8 cellular contexts compared by ENCODE assay signal in genomic region chr1:15994590-15995351, GRCh38. TPM values are rescaled to one million over a fixed set of nuclear protein-coding genes. Genes with fewer than 3 reads are reported as not detected.
DNase-seq lines count a peak whose midpoint lies in the region; ATAC-seq and TF ChIP-seq lines count a peak whose summit lies in the region.

No MANE protein-coding gene starts in this region.

- BruUV-seq in Panc1 (replicated peaks; lab: Mats Ljungman, UMichigan) = no TSS peak

- H3K36me3 ChIP-seq in Panc1 (ENCODE audit: control insufficient read depth, insufficient read depth, low read length) = no peaks in the 10 kb centered on the region
- H3K36me3 ChIP-seq in heart left ventricle = no peaks in the 10 kb centered on the region

- no peak overlapping the region for H3K27ac Mint-ChIP-seq in activated naive CD4-positive, alpha-beta T cell treated with anti-CD3 and anti-CD28 coated beads for 36 hours

- H3K27ac ChIP-seq in Panc1 (ENCODE audit: low read length) (no peak overlapping the region), heart left ventricle (no peak overlapping the region)

- H3K27me3 ChIP-seq in Panc1 (ENCODE audit: control insufficient read depth, insufficient read depth, low read length) (no peaks in the 10 kb centered on the region), heart left ventricle (no peaks in the 10 kb centered on the region)

- in situ Hi-C loops in Panc1 (cut with HindIII; ENCODE audit: low pct_unique_long_range_greater_than_20kb, low sequenced_read_pairs) = no loop called here

- no peaks in the 10 kb centered on the region for H3K36me3 Mint-ChIP-seq in activated naive CD4-positive, alpha-beta T cell treated with anti-CD3 and anti-CD28 coated beads for 36 hours (ENCODE audit: low read depth)

- TF ChIP-seq CTCF in Panc1 (IDR thresholded peaks at IDR 0.05) (peak; percentile 90), heart left ventricle (IDR thresholded peaks at IDR 0.05) (peak; percentile 69 to 92 (median 74))

- no peaks in the 10 kb centered on the region for H3K9me3 Mint-ChIP-seq in activated naive CD4-positive, alpha-beta T cell treated with anti-CD3 and anti-CD28 coated beads for 36 hours

- H3K4me3 ChIP-seq in Panc1 (ENCODE audit: low read depth in 2 of 2, low read length in 2 of 2) (no peak overlapping the region), heart left ventricle (no peak overlapping the region)

- WGBS in heart left ventricle, 4 donors = 53 to 73% (median 59%) methylated on average over 11 of the region's 11 CpGs

- no peak for TF ChIP-seq POLR2A in heart left ventricle (IDR thresholded peaks at IDR 0.05)

- CTCF ChIA-PET in Panc1 (lab: Charles Lee) = interaction anchor here (0.5 to 0.9 kb wide), 4 partner anchors 21 to 228 kb away, joined by 3 to 8 read pairs (median 3); no protein-coding TSS in a partner anchor
- CTCF ChIA-PET in activated naive CD4-positive, alpha-beta T cell treated with anti-CD3 and anti-CD28 coated beads for 36 hours (lab: Charles Lee) = interaction anchor here (0.6 to 3.1 kb wide), 11 partner anchors 9 to 204 kb away, joined by 3 to 10 read pairs (median 4); partner anchors contain the start of gene SRARP

- H3K4me1 ChIP-seq in Panc1 (ENCODE audit: control insufficient read depth, insufficient read depth, low read length) = no peaks in the 10 kb centered on the region
- no peaks in the 10 kb centered on the region for H3K4me1 ChIP-seq in heart left ventricle

- DNase-seq in NCI-H2029 (lab: John Stamatoyannopoulos, UW) (peak; percentile 17), NCI-H2029 treated with DMSO at 0.1 percent for 48 hours (lab: John Stamatoyannopoulos, UW) (no peak), Panc1 (ENCODE audit: low read depth, low spot score) (no peak), heart left ventricle (peak in 4 of 5 donors; percentile 55 to 83 (median 67)), sciatic nerve (ENCODE audit: low spot score) (peak; percentile 82)
- DNase-seq in activated naive CD4-positive, alpha-beta T cell treated with anti-CD3 and anti-CD28 coated beads for 36 hours = peak; percentile 68

- H3K9me3 ChIP-seq in Panc1 (ENCODE audit: control insufficient read depth, insufficient read depth, low read depth, low read length) = no peaks in the 10 kb centered on the region
- no peaks in the 10 kb centered on the region for H3K9me3 ChIP-seq in heart left ventricle

- no peaks in the 10 kb centered on the region for H3K4me1 Mint-ChIP-seq in activated naive CD4-positive, alpha-beta T cell treated with anti-CD3 and anti-CD28 coated beads for 36 hours (ENCODE audit: low read depth)

- POLR2A ChIA-PET in Panc1 (lab: Charles Lee) = no interaction called here

- ATAC-seq in Panc1 = peak; percentile 92
- ATAC-seq in heart left ventricle = peak; percentile 45 to 87 (median 83)
- peak; percentile 88 for ATAC-seq in sciatic nerve
- no peak for ATAC-seq in GM18858 (IDR thresholded peaks at IDR 0.05; ENCODE audit: unreplicated experiment)
- no peak for ATAC-seq in HG02840 (IDR thresholded peaks at IDR 0.05; ENCODE audit: low FRiP score, unreplicated experiment)

- H3K27me3 Mint-ChIP-seq in activated naive CD4-positive, alpha-beta T cell treated with anti-CD3 and anti-CD28 coated beads for 36 hours (ENCODE audit: low read depth) = no peaks in the 10 kb centered on the region

- intact Hi-C loops in Panc1 (cut with micrococcal nuclease; ENCODE audit: unreplicated experiment) (loop anchor here (10.0 kb wide), 1 partner anchor 200 kb away; no protein-coding TSS in a partner anchor), heart left ventricle (cut with DNase I) (loop anchor here (1.0 to 5.0 kb wide), 6 partner anchors 177 to 202 kb away; no protein-coding TSS in a partner anchor), sciatic nerve (cut with DNase I) (loop anchor here (10.0 kb wide), 1 partner anchor 180 kb away; no protein-coding TSS in a partner anchor)
- intact Hi-C loops in activated naive CD4-positive, alpha-beta T cell treated with anti-CD3 and anti-CD28 coated beads for 36 hours (cut with micrococcal nuclease) = loop anchor here (1.0 kb wide), 3 partner anchors 179 to 202 kb away; no protein-coding TSS in a partner anchor

- no peak overlapping the region for H3K4me3 Mint-ChIP-seq in activated naive CD4-positive, alpha-beta T cell treated with anti-CD3 and anti-CD28 coated beads for 36 hours

RNA-seq across cellular contexts. Expression of gene SRARP, which starts 9.3 kb away (rescaled TPM):
- not detected for total RNA-seq in Panc1 (2021; ENCODE audit: unreplicated experiment)
- not detected for polyA plus RNA-seq in Panc1 (2012; ENCODE audit: insufficient read length)
- not detected for total RNA-seq in activated naive CD4-positive, alpha-beta T cell treated with anti-CD3 and anti-CD28 coated beads for 36 hours
- total RNA-seq in heart left ventricle = 1 to 10 TPM in 1 of 9 donors, under 1 TPM in 7, not detected in 1; 0.08 to 1.7 (median 0.21) TPM
- polyA plus RNA-seq in heart left ventricle = 1 to 10 TPM in 1 of 2 donors, under 1 TPM in 1; 0.32 to 1.1 TPM
- 0.18 TPM for total RNA-seq in sciatic nerve

RNA-seq across cellular contexts. Expression of gene ZBTB17, which starts 18.9 kb away (rescaled TPM):
- total RNA-seq in Panc1 (2021; ENCODE audit: unreplicated experiment) (41.6 TPM), heart left ventricle (10 to 100 TPM; 14.5 to 29.2 (median 20.7) TPM), sciatic nerve (37.7 TPM)
- polyA plus RNA-seq in Panc1 (2012; ENCODE audit: insufficient read length) = 52.1 TPM
- total RNA-seq in activated naive CD4-positive, alpha-beta T cell treated with anti-CD3 and anti-CD28 coated beads for 36 hours = 10 to 100 TPM; 34.8 to 37.5 TPM
- 10 to 100 TPM; 26.5 to 28.2 TPM for polyA plus RNA-seq in heart left ventricle

RNA-seq across cellular contexts. Expression of gene HSPB7, which starts 23.1 kb away (rescaled TPM):
- 0.10 TPM for total RNA-seq in Panc1 (2021; ENCODE audit: unreplicated experiment)
- polyA plus RNA-seq in Panc1 (2012; ENCODE audit: insufficient read length) = 0.17 TPM
- not detected for total RNA-seq in activated naive CD4-positive, alpha-beta T cell treated with anti-CD3 and anti-CD28 coated beads for 36 hours
- over 10,000 TPM in 1 of 9 donors, 1,000 to 10,000 TPM in 8; 2,598 to 10,910 (median 4,655) TPM for total RNA-seq in heart left ventricle
- polyA plus RNA-seq in heart left ventricle = 1,000 to 10,000 TPM; 7,048 to 8,299 TPM
- 10.7 TPM for total RNA-seq in sciatic nerve

RNA-seq across cellular contexts. Expression of gene CLCNKA, which starts 27.1 kb away (rescaled TPM):
- total RNA-seq in Panc1 (2021; ENCODE audit: unreplicated experiment) (0.57 TPM), heart left ventricle (1 to 10 TPM in 1 of 9 donors, under 1 TPM in 6, not detected in 2; 0.25 to 1.1 (median 0.53) TPM), sciatic nerve (0.13 TPM)
- polyA plus RNA-seq in Panc1 (2012; ENCODE audit: insufficient read length) = 0.63 TPM
- total RNA-seq in activated naive CD4-positive, alpha-beta T cell treated with anti-CD3 and anti-CD28 coated beads for 36 hours = not detected
- polyA plus RNA-seq in heart left ventricle = under 1 TPM; 0.25 to 0.95 TPM

RNA-seq across cellular contexts. Expression of gene CLCNKB, which starts 48.8 kb away (rescaled TPM):
- total RNA-seq in Panc1 (2021; ENCODE audit: unreplicated experiment) (not detected), heart left ventricle (1 to 10 TPM in 8 of 9 donors, under 1 TPM in 1; 0.51 to 2.7 (median 1.8) TPM), sciatic nerve (1.4 TPM)
- polyA plus RNA-seq in Panc1 (2012; ENCODE audit: insufficient read length) = not detected
- total RNA-seq in activated naive CD4-positive, alpha-beta T cell treated with anti-CD3 and anti-CD28 coated beads for 36 hours = not detected
- polyA plus RNA-seq in heart left ventricle = 1 to 10 TPM in 1 of 2 donors, under 1 TPM in 1; 0.50 to 1.5 TPM

Comparison
In these comparisons a context has a peak if more than half of its experiments do, and no peak if none do; other contexts are left out.
1. DNase-seq: peak in NCI-H2029 (single experiment), activated naive CD4-positive, alpha-beta T cell treated with anti-CD3 and anti-CD28 coated beads for 36 hours (single experiment), heart left ventricle (4 of 5) and sciatic nerve (single experiment); none in NCI-H2029 treated with DMSO at 0.1 percent for 48 hours (single experiment) and Panc1 (single experiment).
2. ATAC-seq: peak in Panc1 (single experiment), heart left ventricle (4 of 4) and sciatic nerve (single experiment); none in GM18858 (single experiment) and HG02840 (single experiment).
3. RNA of gene HSPB7, which starts 23.1 kb away (total RNA-seq): 2,598 to 10,910 TPM in heart left ventricle; 10.7 TPM in sciatic nerve (single experiment), 0.10 TPM in Panc1 (single experiment) and not detected in activated naive CD4-positive, alpha-beta T cell treated with anti-CD3 and anti-CD28 coated beads for 36 hours; every median in the first group is over 100 times any median in the second.